11 cellular contexts compared by ENCODE assay signal in the genomic region with DNA sequence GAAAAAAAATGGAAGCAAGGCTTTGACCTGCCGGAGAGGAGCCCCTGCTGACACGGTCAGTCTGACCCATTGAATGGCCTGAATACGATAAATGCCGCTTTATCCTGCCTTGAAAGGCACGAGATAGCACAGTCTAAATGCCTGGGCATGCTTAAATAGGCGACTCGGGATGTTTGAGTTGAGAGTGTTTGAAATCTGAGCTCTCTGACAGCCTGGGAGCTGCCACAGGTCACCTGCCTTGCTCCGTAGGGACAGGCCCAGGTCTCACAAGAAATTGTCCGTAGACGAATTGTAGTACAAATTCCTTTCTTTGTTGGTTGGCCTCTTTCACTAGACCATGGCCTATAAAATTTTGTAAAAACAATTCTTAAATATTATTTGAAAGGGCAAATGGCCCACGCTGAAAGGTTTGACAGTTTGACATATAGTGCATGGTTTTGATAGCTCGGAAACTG.
DNase-seq lines count a peak whose midpoint lies in the region; ATAC-seq and TF ChIP-seq lines count a peak whose summit lies in the region.
"Had no signal": no experiment of that assay in that cellular context is flagged by ENCODE, and none has a peak within 500 bp of the region (broad histone marks: within the 10 kb centered on the region; RNA-seq: fewer than 3 reads in every experiment).

No MANE protein-coding gene starts in this region.

- H3K9ac ChIP-seq in endocrine pancreas (ENCODE audit: control insufficient read depth, insufficient read depth, low read length): peak overlapping the region; percentile 54

- no peak for ATAC-seq in left lung

- H3K4me1 ChIP-seq in endocrine pancreas (ENCODE audit: control insufficient read depth, insufficient read depth, low read length): peaks cover 36% of the 10 kb centered on the region
- peaks cover 11 to 21% of the 10 kb centered on the region in 2 donors for H3K4me1 ChIP-seq in left lung
- H3K4me1 ChIP-seq in stomach: peaks cover 0 to 54% (median 24%) of the 10 kb centered on the region in 4 donors
- peaks cover 6% of the 10 kb centered on the region; the same call in 1 of the 2 replicates for H3K4me1 ChIP-seq in BE2C

- no peak for TF ChIP-seq EP300 in stomach (IDR thresholded peaks at IDR 0.05)

- TF ChIP-seq CTCF in left lung (IDR thresholded peaks at IDR 0.05) (no peak), stomach (IDR thresholded peaks at IDR 0.05) (no peak), foreskin fibroblast (IDR thresholded peaks at IDR 0.05; ENCODE audit: low read depth, low read length) (no peak), BE2C (IDR thresholded peaks at IDR 0.05; ENCODE audit: low read depth, low read length) (no peak)

- intact Hi-C loops in left lung (cut with DNase I): no loop called here
- intact Hi-C loops in stomach (cut with DNase I; ENCODE audit: low total_unique reads): no loop called here

- 57 to 79% (median 66%) methylated on average over 12 of the region's 12 CpGs for WGBS in stomach, 5 donors

- peak overlapping the region; percentile 11 to 51 for H3K27ac ChIP-seq in left lung
- peak overlapping the region in 4 of 5 donors; percentile 7 to 63 (median 32) for H3K27ac ChIP-seq in stomach

- TF ChIP-seq POLR2A in stomach (IDR thresholded peaks at IDR 0.05): no peak

- peak overlapping the region; percentile 74 for H3K4me3 ChIP-seq in endocrine pancreas (ENCODE audit: control insufficient read depth, insufficient read depth, low read length)
- H3K4me3 ChIP-seq in left lung: no peak overlapping the region
- H3K4me3 ChIP-seq in stomach: no peak overlapping the region
- H3K4me3 ChIP-seq in foreskin fibroblast (ENCODE audit: low read depth in 1 of 2, low read length in 2 of 2): no peak overlapping the region
- H3K4me3 ChIP-seq in BE2C (ENCODE audit: low read depth, low read length): no peak overlapping the region

- no peaks in the 10 kb centered on the region for H3K36me3 ChIP-seq in endocrine pancreas (ENCODE audit: control insufficient read depth, insufficient read depth, low read length)
- no peaks in the 10 kb centered on the region for H3K36me3 ChIP-seq in left lung
- H3K36me3 ChIP-seq in stomach: peaks cover 0 to 4% (median 0%) of the 10 kb centered on the region in 4 donors
- no peaks in the 10 kb centered on the region for H3K36me3 ChIP-seq in BE2C

- H3K9me3 ChIP-seq in endocrine pancreas (ENCODE audit: control insufficient read depth, low read length) (no peaks in the 10 kb centered on the region), left lung (no peaks in the 10 kb centered on the region), stomach (no peaks in the 10 kb centered on the region), BE2C (no peaks in the 10 kb centered on the region)

- DNase-seq in NCI-H1417 (lab: John Stamatoyannopoulos, UW) (peak in 2 of 3 experiments; percentile 44), NCI-H1417 treated with DMSO at 0.1 percent for 48 hours (lab: John Stamatoyannopoulos, UW) (no peak), left lung (no peak), stomach (no peak), foreskin fibroblast (no peak), BE2C (no peak)
- no peak for DNase-seq in activated CD4-positive, alpha-beta T cell treated with anti-CD3 and anti-CD28 coated beads, Interleukin-2, amount 50 U/mL, for 48 hours
- DNase-seq: activated naive CD4-positive, alpha-beta T cell treated with anti-CD3 and anti-CD28 coated beads for 36 hours; head of caudate nucleus; stimulated activated CD4-positive, alpha-beta T cell treated with anti-CD3 and anti-CD28 coated beads, Interleukin-1b, Interleukin-23, amount 100 ng/mL, for 48 hours had no signal

- H3K27me3 ChIP-seq in endocrine pancreas (ENCODE audit: control insufficient read depth, insufficient read depth, low read length) (no peaks in the 10 kb centered on the region), left lung (no peaks in the 10 kb centered on the region), stomach (no peaks in the 10 kb centered on the region), BE2C (no peaks in the 10 kb centered on the region)

Comparison
In these comparisons a context has a peak if more than half of its experiments do, and no peak if none do; other contexts are left out.
1. DNase-seq: peak in NCI-H1417 (2 of 3); none in NCI-H1417 treated with DMSO at 0.1 percent for 48 hours (single experiment), left lung (0 of 2), stomach (single experiment), foreskin fibroblast (0 of 2), BE2C (single experiment) and activated CD4-positive, alpha-beta T cell treated with anti-CD3 and anti-CD28 coated beads, Interleukin-2, amount 50 U/mL, for 48 hours (0 of 2).